1 cellular context compared by ENCODE assay signal in genomic region chr9:94703488-94704140, GRCh38.
TF ChIP-seq lines count a peak whose summit lies in the region.

No MANE protein-coding gene starts in this region.

TF ChIP-seq in HepG2, 621 proteins besides CTCF, POLR2A, EP300 and RAD21 (continued from another document and continues in another):
- TF ChIP-seq ZBTB40 (IDR thresholded peaks at IDR 0.05) (no peak), ZBTB40 (CRISPR knock-in tag; IDR thresholded peaks at IDR 0.05) (no peak), FOXA1 (IDR thresholded peaks at IDR 0.05) (no peak), FOXA1 (CRISPR knock-in tag; IDR thresholded peaks at IDR 0.05) (0 out of 2 replicates have a peak, but pooled peaks have one; percentile 14), NR2F1 (CRISPR knock-in tag; IDR thresholded peaks at IDR 0.05) (no peak), TOE1 (CRISPR knock-in tag; IDR thresholded peaks at IDR 0.05) (no peak), ZNF512 (CRISPR knock-in tag; IDR thresholded peaks at IDR 0.05) (no peak), TRAFD1 (CRISPR knock-in tag; IDR thresholded peaks at IDR 0.05; ENCODE audit: borderline replicate concordance) (no peak), SATB2 (CRISPR knock-in tag; IDR thresholded peaks at IDR 0.05) (no peak), GATA4 (IDR thresholded peaks at IDR 0.05; ENCODE audit: borderline replicate concordance, low read depth) (no peak), ZBTB42 (CRISPR knock-in tag; IDR thresholded peaks at IDR 0.05) (no peak), SKI (IDR thresholded peaks at IDR 0.05; ENCODE audit: partially characterized antibody) (no peak), CBFB (CRISPR knock-in tag; IDR thresholded peaks at IDR 0.05) (no peak), ZBTB34 (CRISPR knock-in tag; IDR thresholded peaks at IDR 0.05) (no peak), ZNF230 (CRISPR knock-in tag; IDR thresholded peaks at IDR 0.05) (no peak), PLRG1 (conservative IDR thresholded peaks at IDR 0.05) (no peak), PHF8 (CRISPR knock-in tag; IDR thresholded peaks at IDR 0.05) (no peak), ZNF574 (CRISPR knock-in tag; IDR thresholded peaks at IDR 0.05) (no peak), ZNF569 (CRISPR knock-in tag; IDR thresholded peaks at IDR 0.05; ENCODE audit: borderline replicate concordance) (no peak), NKX3-1 (CRISPR knock-in tag; IDR thresholded peaks at IDR 0.05) (no peak), SP5 (CRISPR knock-in tag; IDR thresholded peaks at IDR 0.05; ENCODE audit: borderline replicate concordance, low read depth) (no peak), RNF2 (conservative IDR thresholded peaks at IDR 0.05; ENCODE audit: low read depth) (no peak), CEBPG (CRISPR knock-in tag; IDR thresholded peaks at IDR 0.05) (peak; percentile 64), KLF15 (CRISPR knock-in tag; IDR thresholded peaks at IDR 0.05; ENCODE audit: borderline replicate concordance) (no peak), HNF4A (CRISPR knock-in tag; IDR thresholded peaks at IDR 0.05) (peak; percentile 84), SP2 (CRISPR knock-in tag; IDR thresholded peaks at IDR 0.05) (no peak)
- TF ChIP-seq, protein P1, sequence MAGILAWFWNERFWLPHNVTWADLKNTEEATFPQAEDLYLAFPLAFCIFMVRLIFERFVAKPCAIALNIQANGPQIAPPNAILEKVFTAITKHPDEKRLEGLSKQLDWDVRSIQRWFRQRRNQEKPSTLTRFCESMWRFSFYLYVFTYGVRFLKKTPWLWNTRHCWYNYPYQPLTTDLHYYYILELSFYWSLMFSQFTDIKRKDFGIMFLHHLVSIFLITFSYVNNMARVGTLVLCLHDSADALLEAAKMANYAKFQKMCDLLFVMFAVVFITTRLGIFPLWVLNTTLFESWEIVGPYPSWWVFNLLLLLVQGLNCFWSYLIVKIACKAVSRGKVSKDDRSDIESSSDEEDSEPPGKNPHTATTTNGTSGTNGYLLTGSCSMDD (CRISPR knock-in tag; IDR thresholded peaks at IDR 0.05), result no peak
- TF ChIP-seq, protein P2, sequence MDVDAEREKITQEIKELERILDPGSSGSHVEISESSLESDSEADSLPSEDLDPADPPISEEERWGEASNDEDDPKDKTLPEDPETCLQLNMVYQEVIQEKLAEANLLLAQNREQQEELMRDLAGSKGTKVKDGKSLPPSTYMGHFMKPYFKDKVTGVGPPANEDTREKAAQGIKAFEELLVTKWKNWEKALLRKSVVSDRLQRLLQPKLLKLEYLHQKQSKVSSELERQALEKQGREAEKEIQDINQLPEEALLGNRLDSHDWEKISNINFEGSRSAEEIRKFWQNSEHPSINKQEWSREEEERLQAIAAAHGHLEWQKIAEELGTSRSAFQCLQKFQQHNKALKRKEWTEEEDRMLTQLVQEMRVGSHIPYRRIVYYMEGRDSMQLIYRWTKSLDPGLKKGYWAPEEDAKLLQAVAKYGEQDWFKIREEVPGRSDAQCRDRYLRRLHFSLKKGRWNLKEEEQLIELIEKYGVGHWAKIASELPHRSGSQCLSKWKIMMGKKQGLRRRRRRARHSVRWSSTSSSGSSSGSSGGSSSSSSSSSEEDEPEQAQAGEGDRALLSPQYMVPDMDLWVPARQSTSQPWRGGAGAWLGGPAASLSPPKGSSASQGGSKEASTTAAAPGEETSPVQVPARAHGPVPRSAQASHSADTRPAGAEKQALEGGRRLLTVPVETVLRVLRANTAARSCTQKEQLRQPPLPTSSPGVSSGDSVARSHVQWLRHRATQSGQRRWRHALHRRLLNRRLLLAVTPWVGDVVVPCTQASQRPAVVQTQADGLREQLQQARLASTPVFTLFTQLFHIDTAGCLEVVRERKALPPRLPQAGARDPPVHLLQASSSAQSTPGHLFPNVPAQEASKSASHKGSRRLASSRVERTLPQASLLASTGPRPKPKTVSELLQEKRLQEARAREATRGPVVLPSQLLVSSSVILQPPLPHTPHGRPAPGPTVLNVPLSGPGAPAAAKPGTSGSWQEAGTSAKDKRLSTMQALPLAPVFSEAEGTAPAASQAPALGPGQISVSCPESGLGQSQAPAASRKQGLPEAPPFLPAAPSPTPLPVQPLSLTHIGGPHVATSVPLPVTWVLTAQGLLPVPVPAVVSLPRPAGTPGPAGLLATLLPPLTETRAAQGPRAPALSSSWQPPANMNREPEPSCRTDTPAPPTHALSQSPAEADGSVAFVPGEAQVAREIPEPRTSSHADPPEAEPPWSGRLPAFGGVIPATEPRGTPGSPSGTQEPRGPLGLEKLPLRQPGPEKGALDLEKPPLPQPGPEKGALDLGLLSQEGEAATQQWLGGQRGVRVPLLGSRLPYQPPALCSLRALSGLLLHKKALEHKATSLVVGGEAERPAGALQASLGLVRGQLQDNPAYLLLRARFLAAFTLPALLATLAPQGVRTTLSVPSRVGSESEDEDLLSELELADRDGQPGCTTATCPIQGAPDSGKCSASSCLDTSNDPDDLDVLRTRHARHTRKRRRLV (CRISPR knock-in tag; IDR thresholded peaks at IDR 0.05), result no peak
- TF ChIP-seq, protein P3, sequence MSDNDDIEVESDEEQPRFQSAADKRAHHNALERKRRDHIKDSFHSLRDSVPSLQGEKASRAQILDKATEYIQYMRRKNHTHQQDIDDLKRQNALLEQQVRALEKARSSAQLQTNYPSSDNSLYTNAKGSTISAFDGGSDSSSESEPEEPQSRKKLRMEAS (IDR thresholded peaks at IDR 0.05), result no peak; the same call in 1 of the 2 replicates
- TF ChIP-seq, protein P4, sequence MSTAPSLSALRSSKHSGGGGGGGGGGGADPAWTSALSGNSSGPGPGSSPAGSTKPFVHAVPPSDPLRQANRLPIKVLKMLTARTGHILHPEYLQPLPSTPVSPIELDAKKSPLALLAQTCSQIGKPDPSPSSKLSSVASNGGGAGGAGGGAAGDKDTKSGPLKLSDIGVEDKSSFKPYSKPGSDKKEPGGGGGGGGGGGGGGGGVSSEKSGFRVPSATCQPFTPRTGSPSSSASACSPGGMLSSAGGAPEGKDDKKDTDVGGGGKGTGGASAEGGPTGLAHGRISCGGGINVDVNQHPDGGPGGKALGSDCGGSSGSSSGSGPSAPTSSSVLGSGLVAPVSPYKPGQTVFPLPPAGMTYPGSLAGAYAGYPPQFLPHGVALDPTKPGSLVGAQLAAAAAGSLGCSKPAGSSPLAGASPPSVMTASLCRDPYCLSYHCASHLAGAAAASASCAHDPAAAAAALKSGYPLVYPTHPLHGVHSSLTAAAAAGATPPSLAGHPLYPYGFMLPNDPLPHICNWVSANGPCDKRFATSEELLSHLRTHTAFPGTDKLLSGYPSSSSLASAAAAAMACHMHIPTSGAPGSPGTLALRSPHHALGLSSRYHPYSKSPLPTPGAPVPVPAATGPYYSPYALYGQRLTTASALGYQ (CRISPR knock-in tag; IDR thresholded peaks at IDR 0.05), result no peak
- TF ChIP-seq, protein P5, sequence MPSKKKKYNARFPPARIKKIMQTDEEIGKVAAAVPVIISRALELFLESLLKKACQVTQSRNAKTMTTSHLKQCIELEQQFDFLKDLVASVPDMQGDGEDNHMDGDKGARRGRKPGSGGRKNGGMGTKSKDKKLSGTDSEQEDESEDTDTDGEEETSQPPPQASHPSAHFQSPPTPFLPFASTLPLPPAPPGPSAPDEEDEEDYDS (CRISPR knock-in tag; IDR thresholded peaks at IDR 0.05), result no peak
